12 cellular contexts compared by ENCODE assay signal in genomic region chr4:13647012-13647411, GRCh38. TPM values are rescaled to one million over a fixed set of nuclear protein-coding genes. Genes with fewer than 3 reads are reported as not detected.
A peak's percentile ranks its signal among the peaks of the same experiment; 100 is the strongest.
DNase-seq lines count a peak whose midpoint lies in the region; ATAC-seq and TF ChIP-seq lines count a peak whose summit lies in the region.
"Had no signal": no experiment of that assay in that cellular context is flagged by ENCODE, and none has a peak within 500 bp of the region (broad histone marks: within the 10 kb centered on the region; RNA-seq: fewer than 3 reads in every experiment).

No MANE protein-coding gene starts in this region.

- WGBS in upper lobe of left lung, 2 donors: 36 to 52% methylated on average over 6 of the region's 6 CpGs

- DNase-seq in CD14-positive monocyte (ENCODE audit: low spot score) (no peak), H7 (peak; percentile 25), iPS-NIHi11 (ENCODE audit: low spot score) (peak; percentile 18), NCI-H2196 treated with DMSO at 0.1 percent for 48 hours (lab: John Stamatoyannopoulos, UW; ENCODE audit: unreplicated experiment) (no peak), upper lobe of left lung (no peak)
- DNase-seq: CD4-positive, CD25-positive, alpha-beta regulatory T cell; left lung; nephron progenitor cell; NK-92 treated with Interleukin-12 subunit alpha and Interleukin-12 subunit beta, amount 100 ng/mL, for 24 hours had no signal

- TF ChIP-seq EP300 in upper lobe of left lung (IDR thresholded peaks at IDR 0.05): no peak

- H3K4me3 ChIP-seq in H7 (ENCODE audit: insufficient read depth, low read depth, low read length): no peak overlapping the region
- H3K4me3 ChIP-seq in WI38 (ENCODE audit: low read depth, low read length): peak overlapping the region; percentile 33
- H3K4me3 ChIP-seq in upper lobe of left lung: no peak overlapping the region
- H3K4me3 ChIP-seq: left lung, SJSA1 had no signal

- peak overlapping the region; percentile 4 to 89 for H3K4me3 Mint-ChIP-seq in CD14-positive monocyte
- H3K4me3 Mint-ChIP-seq: CD4-positive, CD25-positive, alpha-beta regulatory T cell; nephron progenitor cell had no signal

- H3K27ac Mint-ChIP-seq in CD14-positive monocyte: peak overlapping the region in 1 of 7 donors; percentile 41
- H3K27ac Mint-ChIP-seq: nephron progenitor cell had no signal

- peaks cover 0 to 3% (median 0%) of the 10 kb centered on the region in 7 donors for H3K9me3 Mint-ChIP-seq in CD14-positive monocyte
- H3K9me3 Mint-ChIP-seq: nephron progenitor cell had no signal

- H3K36me3 Mint-ChIP-seq in CD14-positive monocyte: no peaks in the 10 kb centered on the region
- H3K36me3 Mint-ChIP-seq: CD4-positive, CD25-positive, alpha-beta regulatory T cell had no signal

- H3K4me1 ChIP-seq in upper lobe of left lung: no peaks in the 10 kb centered on the region
- H3K4me1 ChIP-seq: left lung, SJSA1 had no signal

- H3K27me3 ChIP-seq in H7 (ENCODE audit: control insufficient read depth, insufficient read depth, low read length) (no peaks in the 10 kb centered on the region), upper lobe of left lung (no peaks in the 10 kb centered on the region)
- H3K27me3 ChIP-seq: SJSA1 had no signal

- peaks cover 6% of the 10 kb centered on the region for H3K4me1 Mint-ChIP-seq in CD14-positive monocyte
- H3K4me1 Mint-ChIP-seq: CD4-positive, CD25-positive, alpha-beta regulatory T cell had no signal

- no peak for ATAC-seq in GM18505 (IDR thresholded peaks at IDR 0.05; ENCODE audit: unreplicated experiment)
- no peak for ATAC-seq in upper lobe of left lung (ENCODE audit: low FRiP score in 2 of 2)
- ATAC-seq: left lung had no signal

- intact Hi-C loops in CD14-positive monocyte (cut with micrococcal nuclease): no loop called here

- no peaks in the 10 kb centered on the region for H3K9me3 ChIP-seq in upper lobe of left lung
- H3K9me3 ChIP-seq: left lung, SJSA1 had no signal

- no peak for TF ChIP-seq POLR2A in GM18505 (IDR thresholded peaks at IDR 0.05; ENCODE audit: borderline replicate concordance, extremely low read depth, insufficient read depth, insufficient read length)
- TF ChIP-seq POLR2A in upper lobe of left lung (IDR thresholded peaks at IDR 0.05): no peak

- H3K27me3 Mint-ChIP-seq in CD14-positive monocyte (ENCODE audit: low read depth in 3 of 3): peaks cover 0 to 2% (median 2%) of the 10 kb centered on the region in 3 donors

- TF ChIP-seq CTCF in CD14-positive monocyte (IDR thresholded peaks at IDR 0.05) (no peak), WI38 (IDR thresholded peaks at IDR 0.05; ENCODE audit: low read depth, low read length) (no peak), upper lobe of left lung (IDR thresholded peaks at IDR 0.05) (no peak)

- H3K27ac ChIP-seq in upper lobe of left lung: no peak overlapping the region
- H3K27ac ChIP-seq: left lung, SJSA1 had no signal

- H3K36me3 ChIP-seq in H7 (replicated peaks; ENCODE audit: control insufficient read depth, insufficient read depth, low read length) (no peaks in the 10 kb centered on the region), upper lobe of left lung (no peaks in the 10 kb centered on the region)
- H3K36me3 ChIP-seq: left lung, SJSA1 had no signal

RNA-seq across cellular contexts. Expression of gene BOD1L1, which starts 19.5 kb away (rescaled TPM):
- 1 to 10 TPM in 1 of 2 donors, under 1 TPM in 1; 0.72 to 1.5 TPM for polyA plus RNA-seq in CD14-positive monocyte
- 11.4 and 25.1 TPM in 2 replicates for total RNA-seq in H7 (2014; rRNA removed; shearing (Covaris generic))
- 10 to 100 TPM; 33.1 to 88.0 (median 37.9) TPM for total RNA-seq in upper lobe of left lung

Comparison
In these comparisons a context has a peak if more than half of its experiments do, and no peak if none do; other contexts are left out.
1. DNase-seq: peak in H7 (single experiment) and iPS-NIHi11 (single experiment); none in CD14-positive monocyte (single experiment), NCI-H2196 treated with DMSO at 0.1 percent for 48 hours (single experiment) and upper lobe of left lung (0 of 2).